In the genomic region with DNA sequence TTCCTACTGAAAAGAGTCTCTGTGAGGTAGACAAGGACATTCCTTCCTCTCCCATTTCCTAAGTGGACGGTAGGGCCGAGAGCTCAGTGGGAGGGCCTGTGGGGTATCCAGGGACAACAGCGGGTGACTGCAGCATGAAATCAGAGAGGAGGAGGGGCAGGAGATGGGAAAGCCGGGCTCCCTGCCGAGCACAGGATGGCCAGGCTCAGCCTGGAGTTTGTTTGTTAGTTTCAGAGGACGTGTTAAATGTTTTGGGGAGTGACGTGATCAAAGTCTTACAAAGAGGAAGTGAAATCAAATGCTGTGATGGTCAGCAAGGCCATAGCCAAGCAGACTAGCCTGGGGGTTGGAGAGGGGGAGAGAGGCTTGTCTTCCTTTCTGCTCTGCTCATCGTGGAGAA, we compare ENCODE assay signal across 10 cellular contexts.
DNase-seq lines count a peak whose midpoint lies in the region; ATAC-seq and TF ChIP-seq lines count a peak whose summit lies in the region.
"Had no signal": no experiment of that assay in that cellular context is flagged by ENCODE, and none has a peak within 500 bp of the region (broad histone marks: within the 10 kb centered on the region; RNA-seq: fewer than 3 reads in every experiment).

No MANE protein-coding gene starts in this region.

- peak overlapping the region; percentile 66 for H3K27ac ChIP-seq in left ventricle myocardium inferior (replicated peaks)

- intact Hi-C loops in left ventricle myocardium inferior (cut with micrococcal nuclease): loop anchor here (10.0 kb wide), 1 partner anchor 156 kb away; the partner anchor contains the start of gene ADAMTS15

- H3K27me3 Mint-ChIP-seq in WTC11 (ENCODE audit: low read depth): no peaks in the 10 kb centered on the region; the same call in 1 of the 2 replicates

- TF ChIP-seq CTCF in WTC11 (IDR thresholded peaks at IDR 0.05): no peak
- TF ChIP-seq CTCF in left ventricle myocardium inferior (IDR thresholded peaks at IDR 0.05; ENCODE audit: borderline replicate concordance): no peak

- H3K9me3 Mint-ChIP-seq in WTC11: no peaks in the 10 kb centered on the region

- H3K4me3 ChIP-seq in left ventricle myocardium inferior: no peak overlapping the region

- peak; percentile 89 for DNase-seq in ELF-1 (ENCODE audit: low read depth, low spot score)
- peak; percentile 51 for DNase-seq in WTC11 (ENCODE audit: low spot score)
- peak; percentile 83 for DNase-seq in left ventricle myocardium inferior
- DNase-seq in pons (ENCODE audit: low spot score): peak; percentile 67
- no peak for DNase-seq in stimulated activated CD4-positive, alpha-beta T cell treated with anti-CD3 and anti-CD28 coated beads, Interleukin-15, amount 100 ng/mL, for 24 hours
- DNase-seq in OCI-M2 (lab: John Stamatoyannopoulos, UW; ENCODE audit: unreplicated experiment): no peak
- no peak for DNase-seq in cerebellar cortex (ENCODE audit: low spot score)
- DNase-seq: NCI-H2029 treated with DMSO at 0.1 percent for 48 hours, T-helper 2 cell had no signal

- POLR2A ChIA-PET in WTC11 (lab: Charles Lee): no interaction called here

- H3K4me1 Mint-ChIP-seq in WTC11: peaks cover 23% of the 10 kb centered on the region

- H3K4me3 Mint-ChIP-seq in WTC11: no peak overlapping the region

- peak; percentile 75 for ATAC-seq in WTC11
- no peak for ATAC-seq in HG03432 (IDR thresholded peaks at IDR 0.05; ENCODE audit: unreplicated experiment)

- no peaks in the 10 kb centered on the region for H3K9me3 ChIP-seq in left ventricle myocardium inferior (replicated peaks)

- no peaks in the 10 kb centered on the region for H3K27me3 ChIP-seq in left ventricle myocardium inferior (ENCODE audit: low read depth)

- H3K4me1 ChIP-seq in left ventricle myocardium inferior: peaks cover 36% of the 10 kb centered on the region

- H3K36me3 Mint-ChIP-seq in WTC11: no peaks in the 10 kb centered on the region

- H3K36me3 ChIP-seq in left ventricle myocardium inferior: no peaks in the 10 kb centered on the region

- CTCF ChIA-PET in WTC11 (lab: Charles Lee): no interaction called here

- H3K27ac Mint-ChIP-seq in WTC11: 0 out of 2 replicates have a peak overlapping the region, but pooled peaks have one; percentile 1

TF ChIP-seq in WTC11, 78 proteins besides CTCF, POLR2A, EP300 and RAD21:
- TF ChIP-seq SP1 (CRISPR knock-in tag; conservative IDR thresholded peaks at IDR 0.05): no peak
- peak; percentile 74; the same call in 1 of the 2 replicates for TF ChIP-seq ZNF423 (CRISPR knock-in tag; IDR thresholded peaks at IDR 0.05)

Comparison
In these comparisons a context has a peak if more than half of its experiments do, and no peak if none do; other contexts are left out.
1. DNase-seq: peak in ELF-1 (single experiment), WTC11 (single experiment), left ventricle myocardium inferior (single experiment) and pons (single experiment); none in stimulated activated CD4-positive, alpha-beta T cell treated with anti-CD3 and anti-CD28 coated beads, Interleukin-15, amount 100 ng/mL, for 24 hours (single experiment), OCI-M2 (single experiment) and cerebellar cortex (single experiment).